Comparison of ENCODE assay signal across 12 cellular contexts in genomic region chr7:100370303-100370702, GRCh38. TPM values are rescaled to one million over a fixed set of nuclear protein-coding genes. Genes with fewer than 3 reads are reported as not detected.
A peak's percentile ranks its signal among the peaks of the same experiment; 100 is the strongest.
DNase-seq lines count a peak whose midpoint lies in the region; ATAC-seq and TF ChIP-seq lines count a peak whose summit lies in the region.
"Had no signal": no experiment of that assay in that cellular context is flagged by ENCODE, and none has a peak within 500 bp of the region (broad histone marks: within the 10 kb centered on the region; RNA-seq: fewer than 3 reads in every experiment).

No MANE protein-coding gene starts in this region.

- no peak overlapping the region for H3K4me3 ChIP-seq in gastrocnemius medialis
- H3K4me3 ChIP-seq: right atrium auricular region had no signal

- no peaks in the 10 kb centered on the region for H3K27me3 ChIP-seq in gastrocnemius medialis
- H3K27me3 ChIP-seq: right atrium auricular region had no signal

- in situ Hi-C loops in gastrocnemius medialis (cut with MboI; ENCODE audit: low sequenced_read_pairs in 4 of 4): no loop called here

- no peaks in the 10 kb centered on the region for H3K9me3 ChIP-seq in gastrocnemius medialis
- H3K9me3 ChIP-seq: right atrium auricular region had no signal

- no peaks in the 10 kb centered on the region for H3K4me1 ChIP-seq in gastrocnemius medialis

- TF ChIP-seq CTCF in gastrocnemius medialis (IDR thresholded peaks at IDR 0.05 in 4 of 5, conservative IDR thresholded peaks at IDR 0.05 in 1 of 5): no peak

- H3K36me3 Mint-ChIP-seq in IgD-negative memory B cell: peaks cover 2% of the 10 kb centered on the region
- peaks cover 28% of the 10 kb centered on the region for H3K36me3 Mint-ChIP-seq in effector memory CD8-positive, alpha-beta T cell (ENCODE audit: insufficient read depth)

- H3K9me3 Mint-ChIP-seq in IgD-negative memory B cell: no peaks in the 10 kb centered on the region
- H3K9me3 Mint-ChIP-seq in effector memory CD8-positive, alpha-beta T cell: no peaks in the 10 kb centered on the region

- H3K27ac ChIP-seq in gastrocnemius medialis: peak overlapping the region in 3 of 4 donors; percentile 31 to 52 (median 52)

- H3K4me1 Mint-ChIP-seq in IgD-negative memory B cell: peaks cover 41 to 60% (median 57%) of the 10 kb centered on the region in 3 donors
- peaks cover 42 to 47% of the 10 kb centered on the region in 2 donors for H3K4me1 Mint-ChIP-seq in effector memory CD8-positive, alpha-beta T cell (ENCODE audit: low read depth in 2 of 2)

- peak overlapping the region in 3 of 4 donors; percentile 28 to 74 (median 65) for H3K4me3 Mint-ChIP-seq in IgD-negative memory B cell
- no peak overlapping the region for H3K4me3 Mint-ChIP-seq in effector memory CD8-positive, alpha-beta T cell

- H3K27ac Mint-ChIP-seq in IgD-negative memory B cell: peak overlapping the region; percentile 86 to 99 (median 99)
- peak overlapping the region; percentile 85 to 87 for H3K27ac Mint-ChIP-seq in effector memory CD8-positive, alpha-beta T cell

- DNase-seq in effector memory CD8-positive, alpha-beta T cell: no peak
- DNase-seq in gastrocnemius medialis (no peak), medulla oblongata (ENCODE audit: extremely low spot score) (no peak)
- DNase-seq: activated CD4-positive, alpha-beta T cell treated with anti-CD3 and anti-CD28 coated beads, Interleukin-2, amount 50 U/mL, for 1 hour; activated gamma-delta T cell treated with Interleukin-2 at 50 U/mL for 16 hours; caudate nucleus; hippocampal formation; OCI-M1 had no signal

- ATAC-seq in effector memory CD8-positive, alpha-beta T cell (replicated peaks): no peak
- ATAC-seq in gastrocnemius medialis (peak in 1 of 2 donors; percentile 17), GM21515 (IDR thresholded peaks at IDR 0.05; ENCODE audit: unreplicated experiment) (no peak), GM21737 (IDR thresholded peaks at IDR 0.05; ENCODE audit: unreplicated experiment) (no peak)

- no peaks in the 10 kb centered on the region for H3K27me3 Mint-ChIP-seq in IgD-negative memory B cell
- no peaks in the 10 kb centered on the region for H3K27me3 Mint-ChIP-seq in effector memory CD8-positive, alpha-beta T cell

- H3K36me3 ChIP-seq in gastrocnemius medialis: peaks cover 0 to 6% of the 10 kb centered on the region in 2 donors
- H3K36me3 ChIP-seq: right atrium auricular region had no signal

- intact Hi-C loops in gastrocnemius medialis (cut with DNase I; ENCODE audit: low total_unique reads): no loop called here

- TF ChIP-seq POLR2A in gastrocnemius medialis (IDR thresholded peaks at IDR 0.05): peak in 1 of 2 donors; percentile 10

RNA-seq across cellular contexts. Expression of gene PILRA, which starts 3.0 kb away (rescaled TPM):
- polyA plus RNA-seq in IgD-negative memory B cell: 2.3 TPM
- 1 to 10 TPM in 3 of 4 donors, under 1 TPM in 1; 0.62 to 5.4 (median 2.0) TPM for total RNA-seq in gastrocnemius medialis

RNA-seq across cellular contexts. Expression of gene PILRB, which starts 12.4 kb away (rescaled TPM):
- 14.3 TPM for polyA plus RNA-seq in IgD-negative memory B cell
- 10 to 100 TPM; 11.8 to 32.4 (median 20.8) TPM for total RNA-seq in gastrocnemius medialis

RNA-seq across cellular contexts. Expression of gene ZCWPW1, which starts 58.2 kb away (rescaled TPM):
- polyA plus RNA-seq in IgD-negative memory B cell: 12.1 TPM
- total RNA-seq in gastrocnemius medialis: 1 to 10 TPM; 1.6 to 8.5 (median 2.7) TPM

RNA-seq across cellular contexts. Expression of gene MEPCE, which starts 59.3 kb away (rescaled TPM):
- 19.8 TPM for polyA plus RNA-seq in IgD-negative memory B cell
- total RNA-seq in gastrocnemius medialis: 10 to 100 TPM; 23.5 to 39.9 (median 28.6) TPM

Comparison
In these comparisons a context has a peak if more than half of its experiments do, and no peak if none do; other contexts are left out.
1. H3K4me3 Mint-ChIP-seq: peak in IgD-negative memory B cell (3 of 4); none in effector memory CD8-positive, alpha-beta T cell (0 of 2).